18 cellular contexts compared by ENCODE assay signal in the genomic region with DNA sequence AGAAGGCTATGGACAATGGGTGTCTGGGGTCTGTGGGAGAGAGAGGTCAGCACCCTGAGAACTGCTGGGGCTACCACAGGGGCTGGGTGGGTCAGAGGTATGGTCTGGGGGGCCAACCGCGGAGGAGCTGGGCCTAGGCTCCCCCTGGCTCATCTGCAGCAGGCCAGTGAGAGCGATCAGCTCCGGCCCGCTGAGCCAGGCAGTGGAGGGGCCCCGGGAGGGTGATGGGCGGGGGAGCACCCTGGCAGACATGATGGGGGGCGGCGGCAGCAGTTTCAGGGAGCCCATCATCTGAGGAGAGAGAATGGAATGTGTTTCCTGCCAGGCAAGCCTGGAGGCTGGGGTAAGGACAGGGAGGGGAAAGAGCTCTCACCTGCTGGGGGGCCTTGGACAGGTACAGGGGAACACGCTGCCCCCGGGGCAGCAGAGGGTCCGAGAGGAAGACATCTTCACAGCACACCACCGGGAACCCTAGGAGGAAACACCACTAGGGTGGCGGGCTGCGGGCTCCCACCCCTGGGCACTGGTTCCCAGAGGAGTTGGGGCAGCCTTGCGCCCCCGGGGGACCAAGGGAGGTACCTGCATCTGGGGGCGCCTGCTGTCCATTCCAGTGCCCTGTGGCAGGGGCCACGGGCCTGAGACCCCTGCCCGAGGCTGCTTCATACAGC. TPM values are rescaled to one million over a fixed set of nuclear protein-coding genes. Genes with fewer than 3 reads are reported as not detected.
A peak's percentile ranks its signal among the peaks of the same experiment; 100 is the strongest.
DNase-seq lines count a peak whose midpoint lies in the region; ATAC-seq and TF ChIP-seq lines count a peak whose summit lies in the region.
"Had no signal": no experiment of that assay in that cellular context is flagged by ENCODE, and none has a peak within 500 bp of the region (broad histone marks: within the 10 kb centered on the region; RNA-seq: fewer than 3 reads in every experiment).

No MANE protein-coding gene starts in this region.

- H3K4me1 ChIP-seq in spleen, result peaks cover 18 to 59% (median 40%) of the 10 kb centered on the region in 6 donors

- peaks cover 35% of the 10 kb centered on the region for H3K36me3 Mint-ChIP-seq in activated T-cell treated with anti-CD3 and anti-CD28 coated beads, Interleukin-2, amount 50 U/mL, for 24 hours (ENCODE audit: low read depth)
- no peaks in the 10 kb centered on the region for H3K36me3 Mint-ChIP-seq in dendritic cell treated with granulocyte-macrophage colony-stimulating factor and Interleukin-4, amounts not matched to agents 40 ng/mL and 50 ng/mL, for 4 days (ENCODE audit: low read depth)
- H3K36me3 Mint-ChIP-seq: activated naive CD4-positive, alpha-beta T cell treated with anti-CD3 and anti-CD28 coated beads, Interleukin-2, amount 50 U/mL, for 72 hours had no signal

- no peak overlapping the region for H3K4me3 ChIP-seq in spleen
- H3K4me3 ChIP-seq: pancreas, PC-9 had no signal

- no peak for ATAC-seq in GM18907 (IDR thresholded peaks at IDR 0.05; ENCODE audit: unreplicated experiment)
- ATAC-seq: pancreas had no signal

- no peaks in the 10 kb centered on the region for H3K9me3 Mint-ChIP-seq in activated T-cell treated with anti-CD3 and anti-CD28 coated beads, Interleukin-2, amount 50 U/mL, for 24 hours
- no peaks in the 10 kb centered on the region for H3K9me3 Mint-ChIP-seq in dendritic cell treated with granulocyte-macrophage colony-stimulating factor and Interleukin-4, amounts not matched to agents 40 ng/mL and 50 ng/mL, for 4 days
- H3K9me3 Mint-ChIP-seq: activated naive CD4-positive, alpha-beta T cell treated with anti-CD3 and anti-CD28 coated beads, Interleukin-2, amount 50 U/mL, for 72 hours had no signal

- H3K27ac ChIP-seq in spleen, result no peak overlapping the region
- H3K27ac ChIP-seq: pancreas, PC-9 had no signal

- no peak for DNase-seq in activated T-cell treated with anti-CD3 and anti-CD28 coated beads, Interleukin-2, amount 50 U/mL, for 24 hours
- DNase-seq in activated T-cell treated with anti-CD3 and anti-CD28 coated beads for 4 hours, result no peak
- peak; percentile 74 for DNase-seq in spleen
- no peak for DNase-seq in NCI-H1694 treated with DMSO at 0.1 percent for 48 hours (lab: John Stamatoyannopoulos, UW)
- DNase-seq: activated CD4-positive, CD25-positive, alpha-beta regulatory T cell; central memory CD4-positive, alpha-beta T cell; GOT3; Kasumi-1; NCI-H1694; NCI-H510A treated with DMSO at 0.1 percent for 48 hours had no signal

- H3K4me1 Mint-ChIP-seq in activated T-cell treated with anti-CD3 and anti-CD28 coated beads, Interleukin-2, amount 50 U/mL, for 24 hours (ENCODE audit: low read depth), result peaks cover 42% of the 10 kb centered on the region
- peaks cover 61% of the 10 kb centered on the region for H3K4me1 Mint-ChIP-seq in dendritic cell treated with granulocyte-macrophage colony-stimulating factor and Interleukin-4, amounts not matched to agents 40 ng/mL and 50 ng/mL, for 4 days (ENCODE audit: low read depth)

- peak overlapping the region; percentile 65 for H3K27ac Mint-ChIP-seq in activated T-cell treated with anti-CD3 and anti-CD28 coated beads, Interleukin-2, amount 50 U/mL, for 24 hours
- H3K27ac Mint-ChIP-seq in dendritic cell treated with granulocyte-macrophage colony-stimulating factor and Interleukin-4, amounts not matched to agents 40 ng/mL and 50 ng/mL, for 4 days, result peak overlapping the region; percentile 30

- no peaks in the 10 kb centered on the region for H3K9me3 ChIP-seq in spleen
- H3K9me3 ChIP-seq: pancreas had no signal

- intact Hi-C loops in dendritic cell treated with granulocyte-macrophage colony-stimulating factor and Interleukin-4, amounts not matched to agents 40 ng/mL and 50 ng/mL, for 4 days (cut with micrococcal nuclease), result no loop called here
- intact Hi-C loops in spleen (cut with DNase I; ENCODE audit: low total_unique reads), result no loop called here

- 84 to 95% (median 89%) methylated on average over 11 to 20 of the region's 20 CpGs for WGBS in spleen, 5 donors

- peaks cover 0 to 17% (median 0%) of the 10 kb centered on the region in 7 donors for H3K27me3 ChIP-seq in spleen (replicated peaks in 1 of 7)
- H3K27me3 ChIP-seq: pancreas had no signal

- H3K27me3 Mint-ChIP-seq in activated T-cell treated with anti-CD3 and anti-CD28 coated beads, Interleukin-2, amount 50 U/mL, for 24 hours, result no peaks in the 10 kb centered on the region
- H3K27me3 Mint-ChIP-seq in dendritic cell treated with granulocyte-macrophage colony-stimulating factor and Interleukin-4, amounts not matched to agents 40 ng/mL and 50 ng/mL, for 4 days, result peaks cover 61% of the 10 kb centered on the region

- TF ChIP-seq CTCF in spleen (IDR thresholded peaks at IDR 0.05 in 8 of 11, conservative IDR thresholded peaks at IDR 0.05 in 3 of 11), result no peak

- TF ChIP-seq POLR2A in spleen (IDR thresholded peaks at IDR 0.05), result no peak

- H3K4me3 Mint-ChIP-seq in activated T-cell treated with anti-CD3 and anti-CD28 coated beads, Interleukin-2, amount 50 U/mL, for 24 hours, result no peak overlapping the region
- H3K4me3 Mint-ChIP-seq in dendritic cell treated with granulocyte-macrophage colony-stimulating factor and Interleukin-4, amounts not matched to agents 40 ng/mL and 50 ng/mL, for 4 days, result no peak overlapping the region

- H3K36me3 ChIP-seq in spleen, result peaks cover 0 to 59% (median 51%) of the 10 kb centered on the region in 6 donors

RNA-seq across cellular contexts. Expression of a gene that starts 1.3 kb away (rescaled TPM):
- 10 to 100 TPM; 11.0 to 28.4 (median 21.1) TPM for total RNA-seq in spleen
- polyA plus RNA-seq in spleen, result 10 to 100 TPM; 25.3 to 75.6 (median 50.6) TPM
- total RNA-seq: frontal cortex had no signal

RNA-seq across cellular contexts. Expression of a gene that starts 13.5 kb away (rescaled TPM):
- 100 to 1,000 TPM; 145 to 333 (median 186) TPM for total RNA-seq in spleen
- polyA plus RNA-seq in spleen, result 100 to 1,000 TPM; 151 to 310 (median 269) TPM

RNA-seq across cellular contexts. Expression of a gene that starts 13.7 kb away (rescaled TPM):
- 1 to 10 TPM in 4 of 7 donors, under 1 TPM in 2, not detected in 1; 0.54 to 1.5 (median 1.2) TPM for total RNA-seq in spleen
- 1 to 10 TPM in 2 of 3 donors, under 1 TPM in 1; 0.67 to 1.6 (median 1.2) TPM for polyA plus RNA-seq in spleen
- total RNA-seq: A172, mesenteric fat pad had no signal

RNA-seq across cellular contexts. Expression of a gene that starts 29.7 kb away (rescaled TPM):
- total RNA-seq in spleen, result 10 to 100 TPM in 6 of 7 donors, 1 to 10 TPM in 1; 7.1 to 31.4 (median 21.9) TPM
- polyA plus RNA-seq in spleen, result 10 to 100 TPM; 29.0 to 38.7 (median 30.2) TPM

RNA-seq across cellular contexts. Expression of a gene that starts 33.4 kb away (rescaled TPM):
- 100 to 1,000 TPM in 1 of 7 donors, 10 to 100 TPM in 6; 28.2 to 110 (median 52.3) TPM for total RNA-seq in spleen
- polyA plus RNA-seq in spleen, result 10 to 100 TPM; 14.2 to 57.1 (median 17.4) TPM
